8 cellular contexts compared by ENCODE assay signal in the genomic region with DNA sequence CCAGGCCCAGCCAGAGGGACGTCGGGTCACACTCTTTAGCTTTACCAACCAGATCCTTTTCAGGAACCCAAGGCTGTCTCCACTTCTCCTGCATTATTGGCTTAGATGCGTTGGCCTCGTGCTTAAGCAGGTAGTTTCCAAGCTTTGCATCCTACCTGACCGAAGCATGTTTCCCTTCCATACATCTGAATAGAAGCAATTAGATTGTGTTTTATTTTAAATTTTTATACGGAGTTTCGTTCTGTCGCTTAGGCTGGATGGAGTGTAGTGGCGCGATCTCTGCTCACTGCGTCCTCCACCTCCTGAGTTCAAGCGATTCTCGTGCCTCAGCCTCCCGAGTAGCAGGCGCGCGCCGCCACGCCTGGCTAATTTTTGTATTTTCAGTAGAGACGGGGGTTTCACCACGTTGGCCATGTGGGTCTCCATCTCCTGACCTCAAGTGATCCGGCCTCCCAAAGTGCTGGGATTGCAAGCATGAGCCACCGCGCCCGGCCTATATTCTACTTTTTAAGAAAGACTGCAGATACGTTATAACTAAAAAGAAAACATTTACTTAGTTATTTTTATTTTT. TPM values are rescaled to one million over a fixed set of nuclear protein-coding genes. Genes with fewer than 3 reads are reported as not detected.
DNase-seq lines count a peak whose midpoint lies in the region; ATAC-seq and TF ChIP-seq lines count a peak whose summit lies in the region.

No MANE protein-coding gene starts in this region.

- H3K27ac ChIP-seq in C4-2B: peak overlapping the region; percentile 76
- peak overlapping the region; percentile 62 to 84 for H3K27ac ChIP-seq in coronary artery
- H3K27ac ChIP-seq in uterus: peak overlapping the region; percentile 70 to 78

- no peaks in the 10 kb centered on the region for H3K27me3 ChIP-seq in NT2/D1 (ENCODE audit: insufficient read depth, insufficient read length)
- H3K27me3 ChIP-seq in mononuclear cell (ENCODE audit: insufficient read depth, low read length): peaks cover 9% of the 10 kb centered on the region
- no peaks in the 10 kb centered on the region for H3K27me3 ChIP-seq in uterus

- in situ Hi-C loops in G401 (cut with HindIII; ENCODE audit: low sequenced_read_pairs): no loop called here

- H3K9me3 ChIP-seq in NT2/D1 (ENCODE audit: insufficient read depth, low read length) (no peaks in the 10 kb centered on the region), mononuclear cell (ENCODE audit: low read depth, low read length) (no peaks in the 10 kb centered on the region), uterus (no peaks in the 10 kb centered on the region)

- intact Hi-C loops in uterus (cut with DNase I; ENCODE audit: low total_unique reads): no loop called here

- peak overlapping the region; percentile 68 for H3K4me3 ChIP-seq in NT2/D1 (ENCODE audit: insufficient read length, low read depth)
- peak overlapping the region; percentile 85 for H3K4me3 ChIP-seq in coronary artery
- peak overlapping the region; percentile 69 for H3K4me3 ChIP-seq in mononuclear cell (ENCODE audit: low read length)
- peak overlapping the region; percentile 51 to 57 for H3K4me3 ChIP-seq in uterus

- TF ChIP-seq POLR2A in uterus (IDR thresholded peaks at IDR 0.05): no peak

- no peaks in the 10 kb centered on the region for H3K4me1 ChIP-seq in NT2/D1 (ENCODE audit: insufficient read depth, insufficient read length)
- peaks cover 16% of the 10 kb centered on the region for H3K4me1 ChIP-seq in mononuclear cell (ENCODE audit: insufficient read depth, low read length)
- H3K4me1 ChIP-seq in uterus: no peaks in the 10 kb centered on the region

- H3K36me3 ChIP-seq in NT2/D1 (ENCODE audit: insufficient read depth, insufficient read length, low read length) (peaks cover 4% of the 10 kb centered on the region), uterus (no peaks in the 10 kb centered on the region)

- H3K9ac ChIP-seq in NT2/D1 (ENCODE audit: insufficient read length, low read depth): peak overlapping the region; percentile 65

- ATAC-seq in GM21360 (IDR thresholded peaks at IDR 0.05; ENCODE audit: unreplicated experiment) (peak; percentile 4), GM21786 (IDR thresholded peaks at IDR 0.05; ENCODE audit: unreplicated experiment) (no peak)

- DNase-seq in NT2/D1 (ENCODE audit: low read depth, low spot score) (no peak), coronary artery (ENCODE audit: low spot score) (no peak), uterus (peak; percentile 15 to 16), G401 (ENCODE audit: low spot score) (no peak)

- TF ChIP-seq CTCF in C4-2B (conservative IDR thresholded peaks at IDR 0.05) (no peak), coronary artery (IDR thresholded peaks at IDR 0.05) (no peak), uterus (IDR thresholded peaks at IDR 0.05) (no peak)

RNA-seq across cellular contexts. Expression of a gene that starts 0.7 kb away (rescaled TPM):
- total RNA-seq in mononuclear cell (3.3 TPM), uterus (10 to 100 TPM; 24.8 to 96.1 (median 53.5) TPM)
- total RNA-seq in G401 (2014; rRNA removed; shearing (Covaris generic)): 19.5 and 47.8 TPM in 2 replicates

RNA-seq across cellular contexts. Expression of a gene that starts 17.9 kb away (rescaled TPM):
- total RNA-seq in mononuclear cell (23.1 TPM), uterus (10 to 100 TPM in 3 of 4 donors, 1 to 10 TPM in 1; 1.8 to 54.1 (median 22.4) TPM)
- total RNA-seq in G401 (2014; rRNA removed; shearing (Covaris generic)): 114 and 136 TPM in 2 replicates

Comparison
In these comparisons a context has a peak if more than half of its experiments do, and no peak if none do; other contexts are left out.
1. DNase-seq: peak in uterus (2 of 2); none in NT2/D1 (single experiment), coronary artery (single experiment) and G401 (single experiment).
2. Peak in every context shown above with its lines, with median percentiles within 50 percentile points of each other: H3K27ac ChIP-seq and H3K4me3 ChIP-seq.